Comparison of ENCODE assay signal across 9 cellular contexts in genomic region chr4:17812125-17812524, GRCh38. TPM values are rescaled to one million over a fixed set of nuclear protein-coding genes. Genes with fewer than 3 reads are reported as not detected.
DNase-seq lines count a peak whose midpoint lies in the region; ATAC-seq, FAIRE-seq and TF ChIP-seq lines count a peak whose summit lies in the region.
"Had no signal": no experiment of that assay in that cellular context is flagged by ENCODE, and none has a peak within 500 bp of the region (broad histone marks: within the 10 kb centered on the region; RNA-seq: fewer than 3 reads in every experiment).

No MANE protein-coding gene starts in this region.

- peaks cover 3% of the 10 kb centered on the region; the same call in 1 of the 2 replicates for H3K23me2 ChIP-seq in H1 (ENCODE audit: low read depth, low read length)

- in situ Hi-C loops in GM13977 (cut with MboI; ENCODE audit: low pct_unique_long_range_greater_than_20kb, low sequenced_read_pairs, unreplicated experiment), result loop anchor here (25.0 kb wide), 1 partner anchor 775 kb away; no protein-coding TSS in a partner anchor

- H2AK5ac ChIP-seq in H1 (ENCODE audit: low read depth, low read length), result no peak overlapping the region

- H4K91ac ChIP-seq in H1 (replicated peaks; ENCODE audit: insufficient read length, low read length), result no peak overlapping the region

- no peak overlapping the region for H3K14ac ChIP-seq in H1 (ENCODE audit: insufficient read length)

- no peak for TF ChIP-seq RAD21 in H1 (IDR thresholded peaks at IDR 0.05 in 1 of 2, conservative IDR thresholded peaks at IDR 0.05 in 1 of 2; ENCODE audit: low read depth in 2 of 2, low read length in 2 of 2)

- no peak overlapping the region for H4K8ac ChIP-seq in H1 (ENCODE audit: extremely low read depth, insufficient read depth, low read length)

- H3K36me3 ChIP-seq in OCI-LY7 (ENCODE audit: insufficient read depth, low read length) (peaks cover 87% of the 10 kb centered on the region), H1 (ENCODE audit: control insufficient read depth in 2 of 4, insufficient read depth in 4 of 4, low read length in 3 of 4) (peaks cover 0 to 34% (median 14%) of the 10 kb centered on the region in 4 experiments; a peak in 6 of 8 replicates)

- H2BK12ac ChIP-seq in H1 (ENCODE audit: low read depth, low read length), result no peak overlapping the region

- no peak overlapping the region for H2AFZ ChIP-seq in OCI-LY7 (ENCODE audit: low read length)
- H2AFZ ChIP-seq in H1 (ENCODE audit: low read length), result no peak overlapping the region

- peak overlapping the region in 2 of 4 experiments; percentile 48 to 58; a peak in 3 of 7 replicates for H3K9ac ChIP-seq in H1 (replicated peaks in 1 of 4; ENCODE audit: extremely low read depth in 1 of 4, low read depth in 3 of 4, low read length in 3 of 4)

- no peak for DNase-seq in activated T-cell treated with anti-CD3 and anti-CD28 coated beads, Interleukin-2, amount 50 U/mL, for 4 hours
- DNase-seq in activated T-cell treated with anti-CD3 and anti-CD28 coated beads, Interleukin-2, amount 50 U/mL, for 48 hours, result no peak
- DNase-seq in OCI-LY7 (ENCODE audit: low spot score), result peak; percentile 23
- no peak for DNase-seq in H1 (ENCODE audit: low read depth in 1 of 2, low spot score in 2 of 2)
- no peak for DNase-seq in skeletal muscle cell (ENCODE audit: low read depth)
- no peak for DNase-seq in anterior cingulate cortex (lab: John Stamatoyannopoulos, UW)
- no peak for DNase-seq in GM13977 (ENCODE audit: low spot score)

- no peak for TF ChIP-seq CTCF in OCI-LY7 (conservative IDR thresholded peaks at IDR 0.05; ENCODE audit: low read length)
- no peak for TF ChIP-seq CTCF in H1 (IDR thresholded peaks at IDR 0.05; ENCODE audit: control extremely low read depth in 1 of 3, insufficient read depth in 1 of 3, low read depth in 1 of 3, low read length in 3 of 3)
- no peak for TF ChIP-seq CTCF in GM13977 (IDR thresholded peaks at IDR 0.05; ENCODE audit: extremely low read depth, insufficient read depth, missing control alignments)

- H3K4me1 ChIP-seq in OCI-LY7 (ENCODE audit: insufficient read depth, low read length, poor library complexity, severe bottlenecking), result peaks cover 37% of the 10 kb centered on the region
- peaks cover 2 to 6% (median 4%) of the 10 kb centered on the region in 4 experiments; a peak in 5 of 7 replicates for H3K4me1 ChIP-seq in H1 (replicated peaks in 1 of 4; ENCODE audit: control insufficient read depth in 3 of 4, insufficient read depth in 4 of 4, low read length in 3 of 4)

- H2BK5ac ChIP-seq in H1 (ENCODE audit: low read depth, low read length), result no peak overlapping the region

- H3K9me3 ChIP-seq in OCI-LY7 (ENCODE audit: low read length), result no peaks in the 10 kb centered on the region; the same call in 1 of the 2 replicates
- H3K9me3 ChIP-seq in H1 (ENCODE audit: insufficient read depth in 2 of 2, low read depth in 1 of 2, low read length in 1 of 2), result no peaks in the 10 kb centered on the region

- H3K23ac ChIP-seq in H1 (ENCODE audit: insufficient read length), result no peak overlapping the region

- BruUV-seq in OCI-LY7 (replicated peaks; lab: Mats Ljungman, UMichigan), result no TSS peak

- peak overlapping the region; percentile 91 for H3K27ac ChIP-seq in OCI-LY7 (ENCODE audit: low read depth, low read length, poor library complexity, severe bottlenecking)
- H3K27ac ChIP-seq in H1 (ENCODE audit: low read depth, low read length), result no peak overlapping the region

- no peak overlapping the region for H2BK120ac ChIP-seq in H1 (replicated peaks; ENCODE audit: low read depth, low read length)

- H3K4me2 ChIP-seq in OCI-LY7 (ENCODE audit: low read length), result peak overlapping the region; percentile 88
- peak overlapping the region; percentile 71 to 73 for H3K4me2 ChIP-seq in H1 (ENCODE audit: insufficient read depth in 1 of 2, low read depth in 2 of 2, low read length in 2 of 2)

- peaks cover 11% of the 10 kb centered on the region for H3K36me3 Mint-ChIP-seq in activated T-cell treated with anti-CD3 and anti-CD28 coated beads, Interleukin-2, amount 50 U/mL, for 4 hours (ENCODE audit: insufficient read depth)

- no peak overlapping the region for H3K18ac ChIP-seq in H1 (ENCODE audit: extremely low read depth, low read length)

- no peak for ATAC-seq in activated T-cell treated with anti-CD3 and anti-CD28 coated beads, Interleukin-2, amount 50 U/mL, for 4 hours
- ATAC-seq in HG03280 (IDR thresholded peaks at IDR 0.05; ENCODE audit: unreplicated experiment), result no peak

- 38% methylated on average over 3 of the region's 3 CpGs; no CpG with 5 or more reads in 1 of the 2 experiments for WGBS in H1 (ENCODE audit: extremely low coverage in 1 of 2, insufficient coverage in 1 of 2, insufficient read length in 1 of 2, insufficient replicate concordance in 2 of 2, low coverage in 1 of 2, low lambda C conversion rate in 2 of 2, missing lambda C conversion rate in 1 of 2), 2 experiments

- H2BK15ac ChIP-seq in H1 (ENCODE audit: low read length), result no peak overlapping the region

- no peak overlapping the region for H2BK20ac ChIP-seq in H1 (ENCODE audit: low read length)

- no peak for TF ChIP-seq EP300 in H1 (IDR thresholded peaks at IDR 0.05; ENCODE audit: borderline replicate concordance in 1 of 2, low read depth in 2 of 2, low read length in 2 of 2)

- FAIRE-seq in H1 (lab: Jason Lieb, UNC), result no peak
- FAIRE-seq: D721Med had no signal

- H3K4me3 ChIP-seq in OCI-LY7 (ENCODE audit: low read depth, low read length, poor library complexity, severe bottlenecking) (peak overlapping the region; percentile 85), H1 (ENCODE audit: extremely low read depth in 1 of 4, insufficient read depth in 2 of 4, low read depth in 3 of 4, low read length in 4 of 4) (peak overlapping the region; percentile 94 to 98 (median 97); a peak in 7 of 8 replicates), skeletal muscle cell (ENCODE audit: low read depth, low read length) (peak overlapping the region; percentile 83)

- POLR2A ChIA-PET in OCI-LY7 (lab: Charles Lee), result interaction anchor here (0.6 to 1.3 kb wide), 4 partner anchors 9 to 24 kb away, joined by 3 to 6 read pairs (median 4); no protein-coding TSS in a partner anchor
- POLR2A ChIA-PET in H1 (lab: Charles Lee; ENCODE audit: partially characterized antibody), result interaction anchor here (1.0 to 1.2 kb wide), 2 partner anchors 89 to 197 kb away, joined by 3 to 4 read pairs; partner anchors contain the start of gene MED28

- H3K4me1 Mint-ChIP-seq in activated T-cell treated with anti-CD3 and anti-CD28 coated beads, Interleukin-2, amount 50 U/mL, for 4 hours (ENCODE audit: low read depth), result peaks cover 38% of the 10 kb centered on the region

- TF ChIP-seq POLR2A in H1 (IDR thresholded peaks at IDR 0.05; ENCODE audit: control extremely low read depth in 1 of 2, low read depth in 2 of 2, low read length in 2 of 2), result no peak

- H3K9me3 Mint-ChIP-seq in activated T-cell treated with anti-CD3 and anti-CD28 coated beads, Interleukin-2, amount 50 U/mL, for 4 hours, result no peaks in the 10 kb centered on the region

- no peak overlapping the region for H4K5ac ChIP-seq in H1 (ENCODE audit: insufficient read length, low read depth, low read length)

- peak overlapping the region; percentile 92 for H3K4me3 Mint-ChIP-seq in activated T-cell treated with anti-CD3 and anti-CD28 coated beads, Interleukin-2, amount 50 U/mL, for 4 hours

- H3K4ac ChIP-seq in H1 (replicated peaks; ENCODE audit: insufficient read length, low read depth, low read length), result no peak overlapping the region

- H3K79me2 ChIP-seq in OCI-LY7 (ENCODE audit: insufficient read depth, low read depth, low read length) (peaks cover 94% of the 10 kb centered on the region), H1 (ENCODE audit: control insufficient read depth in 1 of 2, insufficient read depth in 2 of 2, low read length in 2 of 2) (peaks cover 13 to 89% of the 10 kb centered on the region in 2 experiments)

- H3K79me1 ChIP-seq in H1 (ENCODE audit: low read depth, low read length), result no peaks in the 10 kb centered on the region

- no peak overlapping the region for H3K56ac ChIP-seq in H1 (replicated peaks; ENCODE audit: insufficient read length, low read depth, low read length)

- intact Hi-C loops in OCI-LY7 (cut with micrococcal nuclease; ENCODE audit: unreplicated experiment), result no loop called here

- CTCF ChIA-PET in OCI-LY7 (lab: Charles Lee; ENCODE audit: unreplicated experiment) (no interaction called here), H1 (lab: Charles Lee; ENCODE audit: partially characterized antibody) (no interaction called here)

- no peaks in the 10 kb centered on the region for H3K27me3 ChIP-seq in H1 (replicated peaks in 1 of 4; ENCODE audit: control insufficient read depth in 3 of 4, extremely low read depth in 1 of 4, insufficient read depth in 3 of 4, low read length in 3 of 4)

- no peaks in the 10 kb centered on the region for H3K9me2 ChIP-seq in OCI-LY7 (ENCODE audit: insufficient read depth, low read length)

- H4K20me1 ChIP-seq in OCI-LY7 (ENCODE audit: insufficient read depth, low read length), result peaks cover 39% of the 10 kb centered on the region
- peaks cover 12 to 13% of the 10 kb centered on the region in 2 experiments for H4K20me1 ChIP-seq in H1 (replicated peaks in 1 of 2; ENCODE audit: control insufficient read depth in 1 of 2, insufficient read depth in 2 of 2, low read length in 2 of 2)

- no peaks in the 10 kb centered on the region for H3K27me3 Mint-ChIP-seq in activated T-cell treated with anti-CD3 and anti-CD28 coated beads, Interleukin-2, amount 50 U/mL, for 4 hours (ENCODE audit: low read depth)

RNA-seq across cellular contexts. Expression of gene NCAPG, which starts 1.3 kb away (rescaled TPM):
- 1 to 10 TPM; 6.0 to 8.4 (median 8.0) TPM for total RNA-seq in activated T-cell treated with anti-CD3 and anti-CD28 coated beads, Interleukin-2, amount 50 U/mL, for 4 hours
- 57.5 and 68.6 TPM in 2 replicates for total RNA-seq in OCI-LY7 (2014; rRNA removed; shearing (Covaris generic))
- total RNA-seq in OCI-LY7 (2022), result 89.8 and 95.4 TPM in 2 replicates
- total RNA-seq in H1 (2021; fragmentation: NEBNext Ultra II Directional; extraction: Animal tissue kit (Norgen Biotek cat#: 25700)), result 52.3 and 56.6 TPM in 2 replicates
- 6.8 and 12.9 TPM in 2 replicates for polyA plus RNA-seq in H1 (2011; rRNA removed)
- 17.9 TPM for polyA plus RNA-seq in H1 (2011; cell fraction: cytosol; rRNA removed)
- 7.8 TPM for polyA plus RNA-seq in H1 (2011; cell fraction: nucleus; rRNA removed)
- 20.0 to 38.8 TPM (median 23.6 TPM) in 4 replicates for polyA plus RNA-seq in H1 (2012, experiment 1 of 2)
- polyA plus RNA-seq in H1 (2012, experiment 2 of 2), result 1.9 TPM
- 30.6 TPM for polyA plus RNA-seq in H1 (2013, experiment 1 of 2)
- polyA plus RNA-seq in H1 (2013, experiment 2 of 2), result 29.1 TPM
- 21.3 and 25.7 TPM in 2 replicates for polyA minus RNA-seq in H1 (2011; rRNA and poly(A)+ RNA removed)
- 16.5 TPM for polyA minus RNA-seq in H1 (2011; cell fraction: cytosol; rRNA and poly(A)+ RNA removed)
- 37.0 TPM for polyA minus RNA-seq in H1 (2011; cell fraction: nucleus; rRNA and poly(A)+ RNA removed)

RNA-seq across cellular contexts. Expression of gene DCAF16, which starts 1.6 kb away (rescaled TPM):
- total RNA-seq in activated T-cell treated with anti-CD3 and anti-CD28 coated beads, Interleukin-2, amount 50 U/mL, for 4 hours, result 10 to 100 TPM; 34.1 to 44.4 (median 40.3) TPM
- total RNA-seq in OCI-LY7 (2014; rRNA removed; shearing (Covaris generic)), result 88.7 and 88.8 TPM in 2 replicates
- total RNA-seq in OCI-LY7 (2022), result 115 and 141 TPM in 2 replicates
- 55.7 and 57.9 TPM in 2 replicates for total RNA-seq in H1 (2021; fragmentation: NEBNext Ultra II Directional; extraction: Animal tissue kit (Norgen Biotek cat#: 25700))
- 22.7 and 26.5 TPM in 2 replicates for polyA plus RNA-seq in H1 (2011; rRNA removed)
- polyA plus RNA-seq in H1 (2011; cell fraction: cytosol; rRNA removed), result 26.0 TPM
- polyA plus RNA-seq in H1 (2011; cell fraction: nucleus; rRNA removed), result 23.4 TPM
- 28.9 to 33.9 TPM (median 31.1 TPM) in 4 replicates for polyA plus RNA-seq in H1 (2012, experiment 1 of 2)
- polyA plus RNA-seq in H1 (2012, experiment 2 of 2), result 7.3 TPM
- polyA plus RNA-seq in H1 (2013, experiment 1 of 2), result 38.2 TPM
- 35.8 TPM for polyA plus RNA-seq in H1 (2013, experiment 2 of 2)
- polyA minus RNA-seq in H1 (2011; rRNA and poly(A)+ RNA removed), result 31.4 and 48.1 TPM in 2 replicates
- 30.5 TPM for polyA minus RNA-seq in H1 (2011; cell fraction: cytosol; rRNA and poly(A)+ RNA removed)
- 35.2 TPM for polyA minus RNA-seq in H1 (2011; cell fraction: nucleus; rRNA and poly(A)+ RNA removed)

RNA-seq across cellular contexts. Expression of gene FAM184B, which starts 30.7 kb away (rescaled TPM):
- under 1 TPM in 2 of 3 donors, not detected in 1; 0.03 TPM for total RNA-seq in activated T-cell treated with anti-CD3 and anti-CD28 coated beads, Interleukin-2, amount 50 U/mL, for 4 hours
- not detected in 2 replicates for total RNA-seq in OCI-LY7 (2014; rRNA removed; shearing (Covaris generic))
- total RNA-seq in OCI-LY7 (2022), result not detected in 2 replicates
- total RNA-seq in H1 (2021; fragmentation: NEBNext Ultra II Directional; extraction: Animal tissue kit (Norgen Biotek cat#: 25700)), result 0.39 and 0.46 TPM in 2 replicates
- 0.05 TPM in 2 replicates for polyA plus RNA-seq in H1 (2011; rRNA removed)
- polyA plus RNA-seq in H1 (2011; cell fraction: cytosol; rRNA removed), result 0.08 TPM
- polyA plus RNA-seq in H1 (2011; cell fraction: nucleus; rRNA removed), result 0.07 TPM
- polyA plus RNA-seq in H1 (2012, experiment 1 of 2), result 0.19 to 0.20 TPM (median 0.19 TPM) in 3 of 4 replicates, not detected in the other
- 0.03 TPM for polyA plus RNA-seq in H1 (2012, experiment 2 of 2)
- polyA plus RNA-seq in H1 (2013, experiment 1 of 2), result 0.28 TPM
- polyA plus RNA-seq in H1 (2013, experiment 2 of 2), result 0.24 TPM
- 0.05 and 0.06 TPM in 2 replicates for polyA minus RNA-seq in H1 (2011; rRNA and poly(A)+ RNA removed)
- 0.15 TPM for polyA minus RNA-seq in H1 (2011; cell fraction: cytosol; rRNA and poly(A)+ RNA removed)
- 0.10 TPM for polyA minus RNA-seq in H1 (2011; cell fraction: nucleus; rRNA and poly(A)+ RNA removed)
